16 cellular contexts compared by ENCODE assay signal in genomic region chr7:116432517-116432916, GRCh38.
"Had no signal": no experiment of that assay in that cellular context is flagged by ENCODE, and none has a peak within 500 bp of the region (broad histone marks: within the 10 kb centered on the region; RNA-seq: fewer than 3 reads in every experiment).

No MANE protein-coding gene starts in this region.

- H3K27ac ChIP-seq: colonic mucosa, foreskin keratinocyte, lower lobe of right lung, ovary had no signal

- H3K4me1 ChIP-seq: colonic mucosa had no signal

- H3K27me3 ChIP-seq: colonic mucosa, foreskin keratinocyte, ovary, tibial artery had no signal

- DNase-seq: activated CD4-positive, alpha-beta memory T cell treated with anti-CD3 and anti-CD28 coated beads, Interleukin-2, amount 10 ng/mL, durations not matched to agents 7 days and 5 days; activated CD4-positive, alpha-beta T cell treated with anti-CD3 and anti-CD28 coated beads for 4 hours; activated effector memory CD4-positive, alpha-beta T cell treated with Interleukin-2 at 50 U/mL for 16 hours; activated T-cell treated with anti-CD3 and anti-CD28 coated beads, Interleukin-2, amount 50 U/mL, for 4 hours; amniotic stem cell; central memory CD4-positive, alpha-beta T cell; colonic mucosa; foreskin keratinocyte; immature natural killer cell; left cardiac atrium; lower lobe of right lung; ovary; stimulated activated CD4-positive, alpha-beta T cell treated with anti-CD3 and anti-CD28 coated beads, Interleukin-2, amount 100 ng/mL, for 48 hours; tibial artery had no signal

- H3K36me3 ChIP-seq: colonic mucosa, lower lobe of right lung, ovary, tibial artery had no signal

- H3K4me3 ChIP-seq: colonic mucosa, lower lobe of right lung, ovary, tibial artery had no signal

- ATAC-seq: activated T-cell treated with anti-CD3 and anti-CD28 coated beads, Interleukin-2, amount 50 U/mL, for 4 hours; foreskin keratinocyte; lower lobe of right lung; stimulated activated memory B cell treated with anti-CD40 and anti-IgM and Interleukin-4, amounts not matched to agents 10 μg/mL and 1 μg/mL and 100 μg/mL, for 72 hours; WTC11 had no signal

- H3K9me3 ChIP-seq: colonic mucosa, lower lobe of right lung, ovary, tibial artery had no signal
